1 cellular context compared by ENCODE assay signal in genomic region chr6:14638932-14639875, GRCh38.
TF ChIP-seq lines count a peak whose summit lies in the region.

No MANE protein-coding gene starts in this region.

TF ChIP-seq in HEK293, 187 proteins besides CTCF, POLR2A, EP300 and RAD21 (continued from another document):
- TF ChIP-seq, protein P1, sequence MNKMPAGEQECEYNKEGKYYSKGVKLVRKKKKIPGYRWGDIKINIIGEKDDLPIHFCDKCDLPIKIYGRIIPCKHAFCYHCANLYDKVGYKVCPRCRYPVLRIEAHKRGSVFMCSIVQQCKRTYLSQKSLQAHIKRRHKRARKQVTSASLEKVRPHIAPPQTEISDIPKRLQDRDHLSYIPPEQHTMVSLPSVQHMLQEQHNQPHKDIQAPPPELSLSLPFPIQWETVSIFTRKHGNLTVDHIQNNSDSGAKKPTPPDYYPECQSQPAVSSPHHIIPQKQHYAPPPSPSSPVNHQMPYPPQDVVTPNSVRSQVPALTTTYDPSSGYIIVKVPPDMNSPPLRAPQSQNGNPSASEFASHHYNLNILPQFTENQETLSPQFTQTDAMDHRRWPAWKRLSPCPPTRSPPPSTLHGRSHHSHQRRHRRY (tag by site-specific recombination; IDR thresholded peaks at IDR 0.05) = no peak
- TF ChIP-seq ZNF777 (tag by site-specific recombination; IDR thresholded peaks at IDR 0.05; ENCODE audit: borderline replicate concordance) (no peak), SP3 (tag by site-specific recombination; IDR thresholded peaks at IDR 0.05) (no peak), ZNF341 (tag by site-specific recombination; IDR thresholded peaks at IDR 0.05; ENCODE audit: low read depth) (peak; percentile 20; the same call in 1 of the 2 replicates), ZSCAN23 (tag by site-specific recombination; IDR thresholded peaks at IDR 0.05) (no peak), ZNF660 (tag by site-specific recombination; IDR thresholded peaks at IDR 0.05) (peak; percentile 71; the same call in 1 of the 2 replicates), ZNF514 (tag by site-specific recombination; IDR thresholded peaks at IDR 0.05) (no peak), ZNF558 (tag by site-specific recombination; IDR thresholded peaks at IDR 0.05) (no peak), ZNF701 (tag by site-specific recombination; IDR thresholded peaks at IDR 0.05) (no peak)
- TF ChIP-seq, protein P2, sequence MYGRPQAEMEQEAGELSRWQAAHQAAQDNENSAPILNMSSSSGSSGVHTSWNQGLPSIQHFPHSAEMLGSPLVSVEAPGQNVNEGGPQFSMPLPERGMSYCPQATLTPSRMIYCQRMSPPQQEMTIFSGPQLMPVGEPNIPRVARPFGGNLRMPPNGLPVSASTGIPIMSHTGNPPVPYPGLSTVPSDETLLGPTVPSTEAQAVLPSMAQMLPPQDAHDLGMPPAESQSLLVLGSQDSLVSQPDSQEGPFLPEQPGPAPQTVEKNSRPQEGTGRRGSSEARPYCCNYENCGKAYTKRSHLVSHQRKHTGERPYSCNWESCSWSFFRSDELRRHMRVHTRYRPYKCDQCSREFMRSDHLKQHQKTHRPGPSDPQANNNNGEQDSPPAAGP (tag by site-specific recombination; IDR thresholded peaks at IDR 0.05) = no peak
- TF ChIP-seq, protein P3, sequence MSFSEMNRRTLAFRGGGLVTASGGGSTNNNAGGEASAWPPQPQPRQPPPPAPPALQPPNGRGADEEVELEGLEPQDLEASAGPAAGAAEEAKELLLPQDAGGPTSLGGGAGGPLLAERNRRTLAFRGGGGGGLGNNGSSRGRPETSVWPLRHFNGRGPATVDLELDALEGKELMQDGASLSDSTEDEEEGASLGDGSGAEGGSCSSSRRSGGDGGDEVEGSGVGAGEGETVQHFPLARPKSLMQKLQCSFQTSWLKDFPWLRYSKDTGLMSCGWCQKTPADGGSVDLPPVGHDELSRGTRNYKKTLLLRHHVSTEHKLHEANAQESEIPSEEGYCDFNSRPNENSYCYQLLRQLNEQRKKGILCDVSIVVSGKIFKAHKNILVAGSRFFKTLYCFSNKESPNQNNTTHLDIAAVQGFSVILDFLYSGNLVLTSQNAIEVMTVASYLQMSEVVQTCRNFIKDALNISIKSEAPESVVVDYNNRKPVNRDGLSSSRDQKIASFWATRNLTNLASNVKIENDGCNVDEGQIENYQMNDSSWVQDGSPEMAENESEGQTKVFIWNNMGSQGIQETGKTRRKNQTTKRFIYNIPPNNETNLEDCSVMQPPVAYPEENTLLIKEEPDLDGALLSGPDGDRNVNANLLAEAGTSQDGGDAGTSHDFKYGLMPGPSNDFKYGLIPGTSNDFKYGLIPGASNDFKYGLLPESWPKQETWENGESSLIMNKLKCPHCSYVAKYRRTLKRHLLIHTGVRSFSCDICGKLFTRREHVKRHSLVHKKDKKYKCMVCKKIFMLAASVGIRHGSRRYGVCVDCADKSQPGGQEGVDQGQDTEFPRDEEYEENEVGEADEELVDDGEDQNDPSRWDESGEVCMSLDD (tag by site-specific recombination; IDR thresholded peaks at IDR 0.05) = no peak
- TF ChIP-seq, protein P4, sequence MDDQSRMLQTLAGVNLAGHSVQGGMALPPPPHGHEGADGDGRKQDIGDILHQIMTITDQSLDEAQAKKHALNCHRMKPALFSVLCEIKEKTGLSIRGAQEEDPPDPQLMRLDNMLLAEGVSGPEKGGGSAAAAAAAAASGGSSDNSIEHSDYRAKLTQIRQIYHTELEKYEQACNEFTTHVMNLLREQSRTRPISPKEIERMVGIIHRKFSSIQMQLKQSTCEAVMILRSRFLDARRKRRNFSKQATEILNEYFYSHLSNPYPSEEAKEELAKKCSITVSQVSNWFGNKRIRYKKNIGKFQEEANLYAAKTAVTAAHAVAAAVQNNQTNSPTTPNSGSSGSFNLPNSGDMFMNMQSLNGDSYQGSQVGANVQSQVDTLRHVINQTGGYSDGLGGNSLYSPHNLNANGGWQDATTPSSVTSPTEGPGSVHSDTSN (CRISPR knock-in tag; IDR thresholded peaks at IDR 0.05) = no peak
TF ChIP-seq in HEK293: peak in this region for 11.
